In genomic region chr16:23679986-23680336, GRCh38 we compare ENCODE assay signal across 12 cellular contexts. TPM values are rescaled to one million over a fixed set of nuclear protein-coding genes. Genes with fewer than 3 reads are reported as not detected.
DNase-seq lines count a peak whose midpoint lies in the region; ATAC-seq and TF ChIP-seq lines count a peak whose summit lies in the region.
"Had no signal": no experiment of that assay in that cellular context is flagged by ENCODE, and none has a peak within 500 bp of the region (broad histone marks: within the 10 kb centered on the region; RNA-seq: fewer than 3 reads in every experiment).

No MANE protein-coding gene starts in this region.

- no peak overlapping the region for H2BK15ac ChIP-seq in IMR-90 (ENCODE audit: low read depth, low read length)

- H4K8ac ChIP-seq in IMR-90 (ENCODE audit: low read depth in 2 of 2, low read length in 2 of 2): peak overlapping the region; percentile 9 to 46; a peak in 2 of 4 replicates

- peaks cover 20 to 56% of the 10 kb centered on the region in 2 experiments for H3K79me1 ChIP-seq in IMR-90 (ENCODE audit: low read depth in 1 of 2, low read length in 2 of 2)

- no peak for TF ChIP-seq POLR2A in IMR-90 (IDR thresholded peaks at IDR 0.05; ENCODE audit: low read depth, low read length)

- dilution Hi-C loops in IMR-90 (cut with HindIII; ENCODE audit: low sequenced_read_pairs, unreplicated experiment): no loop called here

- H3K9me3 Mint-ChIP-seq in CD4-positive, CD25-positive, alpha-beta regulatory T cell: no peaks in the 10 kb centered on the region
- H3K9me3 Mint-ChIP-seq in mesothelial cell of epicardium: no peaks in the 10 kb centered on the region

- H3K9me1 ChIP-seq in IMR-90 (ENCODE audit: insufficient read depth, low read length): peaks cover 11% of the 10 kb centered on the region; the same call in 1 of the 2 replicates

- peak overlapping the region; percentile 19 for H2BK5ac ChIP-seq in IMR-90 (ENCODE audit: low read depth, low read length, poor library complexity, severe bottlenecking)

- H3K4me2 ChIP-seq in IMR-90 (ENCODE audit: low read depth, low read length): peak overlapping the region; percentile 87

- CTCF ChIA-PET in IMR-90 (lab: Yijun Ruan, JAX): no interaction called here

- H3K27me3 Mint-ChIP-seq in CD4-positive, CD25-positive, alpha-beta regulatory T cell: no peaks in the 10 kb centered on the region
- H3K27me3 Mint-ChIP-seq in mesothelial cell of epicardium (ENCODE audit: low read depth): no peaks in the 10 kb centered on the region

- H2AK5ac ChIP-seq in IMR-90 (ENCODE audit: low read depth, low read length): peak overlapping the region; percentile 34; the same call in 1 of the 2 replicates

- BruUV-seq in IMR-90 (replicated peaks; lab: Mats Ljungman, UMichigan): no TSS peak

- intact Hi-C loops in IMR-90 (cut with micrococcal nuclease): loop anchor here (2.0 kb wide), 2 partner anchors 49 to 357 kb away; no protein-coding TSS in a partner anchor

- ATAC-seq in CD4-positive, CD25-positive, alpha-beta regulatory T cell (ENCODE audit: low read depth in 2 of 2): no peak
- ATAC-seq in IMR-90 (ENCODE audit: low read depth) (no peak), HG03280 (IDR thresholded peaks at IDR 0.05; ENCODE audit: unreplicated experiment) (no peak)
- ATAC-seq: gastrocnemius medialis had no signal

- peak overlapping the region; percentile 92 for H3K23ac ChIP-seq in IMR-90 (ENCODE audit: low read depth, low read length)

- H2BK120ac ChIP-seq in IMR-90 (ENCODE audit: low read depth, low read length): no peak overlapping the region

- H3K27ac ChIP-seq in CD4-positive, CD25-positive, alpha-beta regulatory T cell (ENCODE audit: insufficient read depth, low read length, poor library complexity, severe bottlenecking): no peak overlapping the region
- H3K27ac ChIP-seq in IMR-90 (ENCODE audit: insufficient read depth, low read length): peak overlapping the region; percentile 41
- H3K27ac ChIP-seq: gastrocnemius medialis, right atrium auricular region had no signal

- peaks cover 11% of the 10 kb centered on the region for H3K36me3 ChIP-seq in CD4-positive, CD25-positive, alpha-beta regulatory T cell (ENCODE audit: control insufficient read depth, insufficient read depth, low read length)
- peaks cover 17% of the 10 kb centered on the region for H3K36me3 ChIP-seq in IMR-90 (ENCODE audit: control insufficient read depth, insufficient read depth, low read length)

- H3K4me3 ChIP-seq in CD4-positive, CD25-positive, alpha-beta regulatory T cell (ENCODE audit: low read depth, low read length): peak overlapping the region; percentile 58
- H3K4me3 ChIP-seq in IMR-90 (ENCODE audit: insufficient read depth, low read depth, low read length): peak overlapping the region; percentile 50; the same call in 1 of the 2 replicates
- H3K4me3 ChIP-seq in astrocyte of the cerebellum (ENCODE audit: low read depth, low read length): peak overlapping the region; percentile 63

- H3K27ac Mint-ChIP-seq in CD4-positive, CD25-positive, alpha-beta regulatory T cell: peak overlapping the region in 1 of 3 donors; percentile 48
- H3K27ac Mint-ChIP-seq in mesothelial cell of epicardium: no peak overlapping the region

- peaks cover 29% of the 10 kb centered on the region for H4K20me1 ChIP-seq in IMR-90 (ENCODE audit: insufficient read depth, low read length)

- H3K4me1 ChIP-seq in CD4-positive, CD25-positive, alpha-beta regulatory T cell (ENCODE audit: control insufficient read depth, insufficient read depth, low read length, poor library complexity, severe bottlenecking): peaks cover 27% of the 10 kb centered on the region
- peaks cover 15% of the 10 kb centered on the region for H3K4me1 ChIP-seq in IMR-90 (ENCODE audit: control insufficient read depth, insufficient read depth, low read length)

- no peak for TF ChIP-seq CTCF in IMR-90 (conservative IDR thresholded peaks at IDR 0.05; ENCODE audit: low read depth, low read length)
- TF ChIP-seq CTCF in astrocyte of the cerebellum (IDR thresholded peaks at IDR 0.05; ENCODE audit: low read depth, low read length, missing control alignments): no peak
- TF ChIP-seq CTCF in mesothelial cell of epicardium (IDR thresholded peaks at IDR 0.05; ENCODE audit: unreplicated experiment): no peak

- WGBS in IMR-90 (ENCODE audit: extremely low coverage in 2 of 2, insufficient read length in 1 of 2), 2 experiments: no CpG with 5 or more reads among the region's 6 CpGs

- H3K14ac ChIP-seq in IMR-90 (replicated peaks; ENCODE audit: low read depth, low read length): peak overlapping the region; percentile 37; the same call in 1 of the 2 replicates

- peak overlapping the region; percentile 87 for H2AFZ ChIP-seq in IMR-90 (replicated peaks; ENCODE audit: low read length, poor library complexity)

- no peak overlapping the region for H2BK20ac ChIP-seq in IMR-90 (ENCODE audit: low read depth, low read length)

- H3K36me3 Mint-ChIP-seq in CD4-positive, CD25-positive, alpha-beta regulatory T cell: peaks cover 9% of the 10 kb centered on the region
- H3K36me3 Mint-ChIP-seq in mesothelial cell of epicardium: peaks cover 11% of the 10 kb centered on the region

- no peak overlapping the region for H4K5ac ChIP-seq in IMR-90 (ENCODE audit: low read depth, low read length)

- peak overlapping the region; percentile 21; the same call in 1 of the 2 replicates for H3K4ac ChIP-seq in IMR-90 (ENCODE audit: low read depth, low read length)

- no peaks in the 10 kb centered on the region for H3K27me3 ChIP-seq in CD4-positive, CD25-positive, alpha-beta regulatory T cell (ENCODE audit: control insufficient read depth, insufficient read depth, low read length)
- H3K27me3 ChIP-seq in IMR-90 (ENCODE audit: control insufficient read depth, insufficient read depth, low read length): no peaks in the 10 kb centered on the region
- H3K27me3 ChIP-seq: gastrocnemius medialis, right atrium auricular region, transverse colon had no signal

- no peaks in the 10 kb centered on the region for H3K9me3 ChIP-seq in CD4-positive, CD25-positive, alpha-beta regulatory T cell (ENCODE audit: control insufficient read depth in 2 of 2, low read length in 2 of 2)
- no peaks in the 10 kb centered on the region for H3K9me3 ChIP-seq in IMR-90 (ENCODE audit: control insufficient read depth, insufficient read depth, low read length)
- H3K9me3 ChIP-seq: gastrocnemius medialis, right atrium auricular region, transverse colon had no signal

- POLR2A ChIA-PET in IMR-90 (lab: Charles Lee; ENCODE audit: unreplicated experiment): no interaction called here

- H4K91ac ChIP-seq in IMR-90 (ENCODE audit: insufficient read depth, low read depth, low read length): no peak overlapping the region; the same call in 1 of the 2 replicates

- H3K4me1 Mint-ChIP-seq in CD4-positive, CD25-positive, alpha-beta regulatory T cell: peaks cover 8 to 25% (median 15%) of the 10 kb centered on the region in 4 donors
- peaks cover 22% of the 10 kb centered on the region for H3K4me1 Mint-ChIP-seq in mesothelial cell of epicardium

- DNase-seq in CD4-positive, CD25-positive, alpha-beta regulatory T cell: no peak
- DNase-seq in IMR-90: no peak
- no peak for DNase-seq in astrocyte of the cerebellum (ENCODE audit: low read depth)
- DNase-seq in mesothelial cell of epicardium (ENCODE audit: low spot score in 2 of 2, unreplicated experiment in 2 of 2): no peak
- no peak for DNase-seq in CD1c-positive myeloid dendritic cell (ENCODE audit: extremely low spot score)
- no peak for DNase-seq in NCI-H187 (lab: John Stamatoyannopoulos, UW)
- no peak for DNase-seq in stimulated activated naive CD4-positive, alpha-beta T cell (lab: John Stamatoyannopoulos, UW)
- DNase-seq: gastrocnemius medialis had no signal

- peak overlapping the region; percentile 99 for H2AK9ac ChIP-seq in IMR-90 (replicated peaks; ENCODE audit: low read depth, low read length, poor library complexity)

- no peak for TF ChIP-seq RAD21 in IMR-90 (IDR thresholded peaks at IDR 0.05; ENCODE audit: low read length)

- peak overlapping the region; percentile 77 to 91 (median 87) for H3K4me3 Mint-ChIP-seq in CD4-positive, CD25-positive, alpha-beta regulatory T cell
- peak overlapping the region; percentile 81 for H3K4me3 Mint-ChIP-seq in mesothelial cell of epicardium

- in situ Hi-C loops in IMR-90 (cut with MboI; ENCODE audit: low sequenced_read_pairs): loop anchor here (25.0 kb wide), 1 partner anchor 832 kb away; no protein-coding TSS in a partner anchor
- in situ Hi-C loops in astrocyte of the cerebellum (cut with HindIII; ENCODE audit: low sequenced_read_pairs): no loop called here

- no peak overlapping the region for H3K56ac ChIP-seq in IMR-90 (ENCODE audit: extremely low read depth, insufficient read depth, low read length)

- H3K9ac ChIP-seq in IMR-90 (ENCODE audit: low read depth, low read length): peak overlapping the region; percentile 61; the same call in 1 of the 2 replicates

- no peak overlapping the region for H3K18ac ChIP-seq in IMR-90 (ENCODE audit: low read depth, low read length)

RNA-seq across cellular contexts. Expression of gene PLK1, which starts 1.3 kb away (rescaled TPM):
- total RNA-seq in CD4-positive, CD25-positive, alpha-beta regulatory T cell: 1.6 TPM
- polyA plus RNA-seq in CD4-positive, CD25-positive, alpha-beta regulatory T cell: 1 to 10 TPM; 1.4 to 4.2 (median 2.8) TPM
- total RNA-seq in IMR-90 (2012; rRNA removed): 19.4 and 20.0 TPM in 2 replicates
- polyA plus RNA-seq in IMR-90 (2012; rRNA removed): 59.0 and 67.8 TPM in 2 replicates
- 37.4 and 47.0 TPM in 2 replicates for polyA plus RNA-seq in IMR-90 (2012; cell fraction: cytosol; rRNA removed)
- 45.1 and 98.3 TPM in 2 replicates for polyA plus RNA-seq in IMR-90 (2012; cell fraction: nucleus; rRNA removed; ENCODE audit: low replicate concordance)
- total RNA-seq in mesothelial cell of epicardium: 22.3 to 24.2 TPM (median 23.8 TPM) in 3 replicates

RNA-seq across cellular contexts. Expression of gene ERN2, which starts 33.1 kb away (rescaled TPM):
- total RNA-seq in CD4-positive, CD25-positive, alpha-beta regulatory T cell: not detected
- not detected for polyA plus RNA-seq in CD4-positive, CD25-positive, alpha-beta regulatory T cell
- total RNA-seq in IMR-90 (2012; rRNA removed) (0.54 TPM in 1 of 2 replicates, not detected in the other), mesothelial cell of epicardium (0.16 to 0.32 TPM (median 0.31 TPM) in 3 replicates)
- polyA plus RNA-seq in IMR-90 (2012; rRNA removed): 0.39 and 0.60 TPM in 2 replicates
- polyA plus RNA-seq in IMR-90 (2012; cell fraction: cytosol; rRNA removed): 0.04 and 0.42 TPM in 2 replicates
- 0.21 and 0.53 TPM in 2 replicates for polyA plus RNA-seq in IMR-90 (2012; cell fraction: nucleus; rRNA removed; ENCODE audit: low replicate concordance)
- total RNA-seq: NCI-H460, right atrium auricular region had no signal

RNA-seq across cellular contexts. Expression of gene DCTN5, which starts 38.7 kb away (rescaled TPM):
- 63.4 TPM for total RNA-seq in CD4-positive, CD25-positive, alpha-beta regulatory T cell
- 10 to 100 TPM; 59.7 to 91.8 (median 73.7) TPM for polyA plus RNA-seq in CD4-positive, CD25-positive, alpha-beta regulatory T cell
- total RNA-seq in IMR-90 (2012; rRNA removed): 111 and 121 TPM in 2 replicates
- polyA plus RNA-seq in IMR-90 (2012; rRNA removed): 43.3 and 49.6 TPM in 2 replicates
- 10.9 and 13.9 TPM in 2 replicates for polyA plus RNA-seq in IMR-90 (2012; cell fraction: cytosol; rRNA removed)
- 14.4 and 61.6 TPM in 2 replicates for polyA plus RNA-seq in IMR-90 (2012; cell fraction: nucleus; rRNA removed; ENCODE audit: low replicate concordance)
- 74.1 to 77.7 TPM (median 77.5 TPM) in 3 replicates for total RNA-seq in mesothelial cell of epicardium

RNA-seq across cellular contexts. Expression of gene PALB2, which starts 38.9 kb away (rescaled TPM):
- total RNA-seq in CD4-positive, CD25-positive, alpha-beta regulatory T cell: 8.1 TPM
- polyA plus RNA-seq in CD4-positive, CD25-positive, alpha-beta regulatory T cell: 1 to 10 TPM; 4.5 to 6.7 (median 5.8) TPM
- total RNA-seq in IMR-90 (2012; rRNA removed): 8.6 and 11.7 TPM in 2 replicates
- polyA plus RNA-seq in IMR-90 (2012; rRNA removed): 3.1 and 4.1 TPM in 2 replicates
- polyA plus RNA-seq in IMR-90 (2012; cell fraction: cytosol; rRNA removed): 0.63 and 0.70 TPM in 2 replicates
- polyA plus RNA-seq in IMR-90 (2012; cell fraction: nucleus; rRNA removed; ENCODE audit: low replicate concordance): 1.1 and 5.1 TPM in 2 replicates
- total RNA-seq in mesothelial cell of epicardium: 15.4 to 15.6 TPM (median 15.6 TPM) in 3 replicates
